ENCODE assay signal across 23 cellular contexts in the genomic region with DNA sequence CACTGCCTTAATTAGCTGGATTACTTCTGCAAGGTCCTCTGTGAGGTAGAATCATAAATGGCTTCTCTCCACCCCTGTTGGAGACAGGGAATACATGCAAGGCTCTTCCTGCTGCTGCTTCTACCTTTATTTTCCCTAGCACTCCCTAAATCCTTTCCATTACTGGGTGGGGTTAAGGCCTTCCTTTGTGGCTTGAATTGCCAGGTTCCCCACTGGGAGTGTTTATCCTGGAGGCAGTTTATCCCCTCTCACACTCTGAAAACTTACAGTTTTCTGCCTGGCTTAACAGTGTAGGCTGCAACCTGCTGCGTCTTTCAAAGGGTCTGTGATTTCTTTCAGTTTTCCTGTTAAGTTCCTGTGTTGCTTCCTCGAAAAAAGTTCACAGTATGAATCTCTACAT.
DNase-seq lines count a peak whose midpoint lies in the region; ATAC-seq lines count a peak whose summit lies in the region.
"Had no signal": no experiment of that assay in that cellular context is flagged by ENCODE, and none has a peak within 500 bp of the region (broad histone marks: within the 10 kb centered on the region; RNA-seq: fewer than 3 reads in every experiment).

No MANE protein-coding gene starts in this region.

- no peak overlapping the region for H3K4ac ChIP-seq in mesendoderm (ENCODE audit: low read depth, low read length)

- no peak overlapping the region for H3K4me2 ChIP-seq in mesendoderm (ENCODE audit: low read length)

- no peak overlapping the region for H3K4me3 ChIP-seq in mesendoderm (ENCODE audit: low read length)

- H3K23ac ChIP-seq in mesendoderm (ENCODE audit: low read length), result no peak overlapping the region

- H3K9ac ChIP-seq in mesendoderm (ENCODE audit: low read length), result no peak overlapping the region

- no peaks in the 10 kb centered on the region for H3K36me3 ChIP-seq in mesendoderm (ENCODE audit: control insufficient read depth, insufficient read depth, low read length)

- no peak overlapping the region for H4K8ac ChIP-seq in mesendoderm (ENCODE audit: low read depth, low read length)

- DNase-seq in ELF-1 (ENCODE audit: low read depth, low spot score) (peak; percentile 55), NCI-H146 treated with DMSO at 0.1 percent for 48 hours (lab: John Stamatoyannopoulos, UW; ENCODE audit: unreplicated experiment) (peak; percentile 76), astrocyte of the hippocampus (ENCODE audit: low read depth, low spot score) (peak; percentile 31), mesendoderm (peak; percentile 63)
- DNase-seq: 8988T, DMS153, DND-41, Karpas-422, NCI-H1092 treated with DMSO at 0.1 percent for 48 hours, NCI-H1436 treated with DMSO at 0.1 percent for 48 hours, NCI-H2029, NCI-H446 treated with DMSO at 0.1 percent for 48 hours, NCI-H526, SHP77, T-helper 1 cell had no signal

- no peak overlapping the region for H4K5ac ChIP-seq in mesendoderm (ENCODE audit: low read length)

- no peak overlapping the region for H2AK5ac ChIP-seq in mesendoderm (ENCODE audit: low read length)

- WGBS in mesendoderm (ENCODE audit: extremely low coverage, insufficient coverage, low lambda C conversion rate), result no CpG with 5 or more reads among the region's 2 CpGs

- H2BK5ac ChIP-seq in mesendoderm (ENCODE audit: low read length), result no peak overlapping the region

- no peaks in the 10 kb centered on the region for H3K79me2 ChIP-seq in mesendoderm (ENCODE audit: control insufficient read depth, insufficient read depth, low read length)

- no peaks in the 10 kb centered on the region for H3K79me1 ChIP-seq in mesendoderm (ENCODE audit: low read length)

- H3K4me1 ChIP-seq in mesendoderm (ENCODE audit: control insufficient read depth, low read depth, low read length), result no peaks in the 10 kb centered on the region

- H3K56ac ChIP-seq in mesendoderm (ENCODE audit: low read length), result no peak overlapping the region

- no peaks in the 10 kb centered on the region for H3K27me3 ChIP-seq in mesendoderm (ENCODE audit: insufficient read depth, low read length, poor library complexity)

- no peak for ATAC-seq in HG02852 (IDR thresholded peaks at IDR 0.05; ENCODE audit: unreplicated experiment)
- ATAC-seq in HG02623 (IDR thresholded peaks at IDR 0.05; ENCODE audit: unreplicated experiment), result no peak
- no peak for ATAC-seq in GM21447 (IDR thresholded peaks at IDR 0.05; ENCODE audit: unreplicated experiment)
- no peak for ATAC-seq in GM19324 (IDR thresholded peaks at IDR 0.05; ENCODE audit: low FRiP score, unreplicated experiment)
- ATAC-seq: HepG2, Panc1 had no signal

- peak overlapping the region; percentile 63 for H3K27ac ChIP-seq in mesendoderm (ENCODE audit: low read depth, low read length)
- H3K27ac ChIP-seq: HL-60, RWPE1 had no signal

- no peak overlapping the region for H3K18ac ChIP-seq in mesendoderm (ENCODE audit: low read length)

- H2BK15ac ChIP-seq in mesendoderm (replicated peaks; ENCODE audit: low read depth), result no peak overlapping the region

- no peak overlapping the region for H2BK120ac ChIP-seq in mesendoderm (ENCODE audit: low read depth, low read length)
